In the genomic region with DNA sequence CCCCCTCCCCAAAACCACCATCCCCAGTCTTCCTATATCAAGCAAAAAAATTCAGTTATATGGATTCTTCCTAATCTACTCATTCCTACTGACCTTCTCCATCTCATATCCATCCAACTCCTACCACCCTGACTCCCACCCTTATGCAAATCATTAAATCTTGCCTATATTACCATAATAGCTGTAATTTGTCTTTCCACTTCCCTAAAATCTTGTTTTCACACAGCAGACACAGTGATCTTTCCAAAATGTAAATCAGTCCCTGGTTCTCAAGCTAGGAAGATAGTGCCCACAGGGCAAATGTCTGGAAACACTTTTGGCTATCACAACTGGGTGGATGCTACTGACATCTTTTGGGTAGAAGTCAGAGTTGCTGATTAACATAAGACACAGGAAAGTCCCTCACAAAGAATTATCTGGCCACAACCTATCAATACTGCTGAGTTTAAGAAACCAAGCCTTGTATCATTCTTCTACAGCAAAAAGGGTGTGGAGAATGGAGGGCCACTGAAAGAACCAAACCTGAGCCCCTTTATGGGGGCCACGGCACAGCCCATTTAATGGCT, we compare ENCODE assay signal across 8 cellular contexts. TPM values are rescaled to one million over a fixed set of nuclear protein-coding genes. Genes with fewer than 3 reads are reported as not detected.
DNase-seq lines count a peak whose midpoint lies in the region; ATAC-seq, FAIRE-seq and TF ChIP-seq lines count a peak whose summit lies in the region.

No MANE protein-coding gene starts in this region.

- H4K20me1 ChIP-seq in HepG2 (ENCODE audit: insufficient read depth, low read length) = no peaks in the 10 kb centered on the region; the same call in none of the 2 replicates

- in situ Hi-C loops in HAP-1 (cut with MboI; ENCODE audit: low sequenced_read_pairs) (no loop called here), HepG2 (cut with HindIII; ENCODE audit: extremely low pct_ligation_motif_present, low pct_unique_long_range_greater_than_20kb) (no loop called here)

- H3K27me3 ChIP-seq in HAP-1 (ENCODE audit: low read depth) = no peaks in the 10 kb centered on the region
- no peaks in the 10 kb centered on the region for H3K27me3 ChIP-seq in HepG2 (ENCODE audit: control insufficient read depth in 1 of 2, insufficient read depth in 2 of 2, low read length in 2 of 2)

- peak overlapping the region; percentile 85; the same call in 1 of the 2 replicates for H3K9ac ChIP-seq in HepG2 (ENCODE audit: insufficient read depth, low read depth, low read length)

- H3K9me3 Mint-ChIP-seq in activated naive CD8-positive, alpha-beta T cell (ENCODE audit: low read depth) = no peaks in the 10 kb centered on the region

- no peak for ATAC-seq in HepG2
- ATAC-seq in HG02571 (IDR thresholded peaks at IDR 0.05; ENCODE audit: unreplicated experiment) = no peak

- H3K36me3 Mint-ChIP-seq in activated naive CD8-positive, alpha-beta T cell = peaks cover 3% of the 10 kb centered on the region

- H3K4me2 ChIP-seq in HepG2 (ENCODE audit: low read depth, low read length) = peak overlapping the region; percentile 97

- H3K36me3 ChIP-seq in HAP-1 (replicated peaks) (peaks cover 24% of the 10 kb centered on the region), HepG2 (replicated peaks in 1 of 2; ENCODE audit: control insufficient read depth in 1 of 2, insufficient read depth in 2 of 2, low read length in 2 of 2) (peaks cover 3 to 18% of the 10 kb centered on the region in 2 experiments; a peak in 4 of 5 replicates)

- TF ChIP-seq EP300 in HepG2 (IDR thresholded peaks at IDR 0.05; ENCODE audit: low read depth in 2 of 2, low read length in 2 of 2) (no peak), HepG2 (CRISPR knock-in tag; IDR thresholded peaks at IDR 0.05; ENCODE audit: borderline replicate concordance) (no peak)

- FAIRE-seq in HepG2 (lab: Jason Lieb, UNC) = no peak

- intact Hi-C loops in HepG2 (cut with micrococcal nuclease; ENCODE audit: unreplicated experiment) = loop anchor here (1.0 to 5.0 kb wide), 2 partner anchors 9 to 161 kb away; partner anchors contain the start of gene EIF4EBP3
- intact Hi-C loops in posterior cingulate gyrus (cut with DNase I) = no loop called here

- POLR2A ChIA-PET in AG04449 (lab: Yijun Ruan, JAX) = interaction anchor here (0.7 to 2.6 kb wide), 2 partner anchors 8 to 119 kb away, joined by 5 to 22 read pairs; partner anchors contain the start of gene EIF4EBP3
- POLR2A ChIA-PET in HepG2 (lab: Yijun Ruan, JAX) = interaction anchor here (1.2 kb wide), 2 partner anchors 8 to 135 kb away, joined by 5 to 6 read pairs; partner anchors contain the start of genes EIF4EBP3, HARS1 and HARS2

- no peak for TF ChIP-seq CTCF in AG04449 (IDR thresholded peaks at IDR 0.05; ENCODE audit: insufficient read depth, low read length, missing control alignments)
- TF ChIP-seq CTCF in HepG2 (CRISPR knock-in tag; IDR thresholded peaks at IDR 0.05) = no peak

- H3K27ac ChIP-seq in HepG2 (ENCODE audit: extremely low read length, insufficient read depth, low read length) = peak overlapping the region; percentile 55

- H3K27ac Mint-ChIP-seq in activated naive CD8-positive, alpha-beta T cell = peak overlapping the region; percentile 85

- peaks cover 36% of the 10 kb centered on the region for H3K79me2 ChIP-seq in HepG2 (ENCODE audit: insufficient read depth, low read length)

- H3K9me3 ChIP-seq in HAP-1 (no peaks in the 10 kb centered on the region), HepG2 (ENCODE audit: low read length) (no peaks in the 10 kb centered on the region)

- no peaks in the 10 kb centered on the region for H3K27me3 Mint-ChIP-seq in activated naive CD8-positive, alpha-beta T cell

- H3K4me1 Mint-ChIP-seq in activated naive CD8-positive, alpha-beta T cell (ENCODE audit: low read depth) = peaks cover 51% of the 10 kb centered on the region

- no TSS peak for BruUV-seq in HepG2 (replicated peaks; lab: Mats Ljungman, UMichigan)

- peak overlapping the region; percentile 86 for H3K4me3 ChIP-seq in AG04449 (ENCODE audit: low read depth, low read length)
- peak overlapping the region; percentile 95 for H3K4me3 ChIP-seq in HAP-1
- peak overlapping the region; percentile 80 to 96 (median 84); a peak in 5 of 6 replicates for H3K4me3 ChIP-seq in HepG2 (replicated peaks in 1 of 3; ENCODE audit: insufficient read depth in 1 of 3, low read depth in 2 of 3, low read length in 3 of 3)

- no peak for TF ChIP-seq POLR2A in HepG2 (IDR thresholded peaks at IDR 0.05; ENCODE audit: insufficient read depth in 1 of 2, low read depth in 2 of 2, low read length in 2 of 2)

- H3K4me3 Mint-ChIP-seq in activated naive CD8-positive, alpha-beta T cell = peak overlapping the region; percentile 87

- DNase-seq in AG04449 (ENCODE audit: low read depth, low spot score) (no peak), HAP-1 (ENCODE audit: low spot score in 2 of 2) (no peak), HepG2 (ENCODE audit: low spot score) (no peak), C1 segment of cervical spinal cord (lab: John Stamatoyannopoulos, UW) (no peak), posterior cingulate gyrus (no peak), GOT3 (lab: John Stamatoyannopoulos, UW) (no peak)

- CTCF ChIA-PET in AG04449 (lab: Yijun Ruan, JAX) = interaction anchor here (2.3 kb wide), 1 partner anchor 11 kb away, joined by 5 read pairs; no protein-coding TSS in a partner anchor
- CTCF ChIA-PET in HepG2 (lab: Yijun Ruan, JAX; ENCODE audit: low intra/inter-chr PET ratio, low total read pairs) = no interaction called here

- no peak overlapping the region for H2AFZ ChIP-seq in HepG2 (ENCODE audit: low read length)

- no peak for TF ChIP-seq RAD21 in HepG2 (CRISPR knock-in tag; IDR thresholded peaks at IDR 0.05)

- peaks cover 10% of the 10 kb centered on the region for H3K4me1 ChIP-seq in HAP-1
- peaks cover 37% of the 10 kb centered on the region for H3K4me1 ChIP-seq in HepG2 (ENCODE audit: insufficient read depth, low read length)

- whole genome bisulfite sequencing in HepG2 (ENCODE audit: low lambda C conversion rate) = 77% methylated on average over 1 of the region's 1 CpG

RNA-seq across cellular contexts. Expression of gene SRA1, which starts 1.4 kb away (rescaled TPM):
- total RNA-seq in HepG2 (2016; rRNA removed; fragmentation: Illumina TruSeq; extraction: Trizol) = 32.8 and 38.1 TPM in 2 replicates
- total RNA-seq in HepG2 (2016; cell fraction: cytosol; rRNA removed; fragmentation: Illumina TruSeq; extraction: Trizol; ENCODE audit: low read depth) = 39.0 and 47.9 TPM in 2 replicates
- total RNA-seq in HepG2 (2016; cell fraction: insoluble cytoplasmic fraction; rRNA removed; fragmentation: Illumina TruSeq; extraction: Trizol) = 31.9 and 32.7 TPM in 2 replicates
- 39.6 and 41.8 TPM in 2 replicates for total RNA-seq in HepG2 (2016; cell fraction: membrane; rRNA removed; fragmentation: Illumina TruSeq; extraction: Trizol)
- total RNA-seq in HepG2 (2016; cell fraction: nucleus; rRNA removed; fragmentation: Illumina TruSeq; extraction: Trizol) = 15.1 and 15.3 TPM in 2 replicates
- polyA plus RNA-seq in HepG2 (2011; rRNA removed) = 14.2 and 15.6 TPM in 2 replicates
- 16.8 and 19.0 TPM in 2 replicates for polyA plus RNA-seq in HepG2 (2011; cell fraction: cytosol; rRNA removed)
- 9.8 and 10.4 TPM in 2 replicates for polyA plus RNA-seq in HepG2 (2011; cell fraction: nucleus; rRNA removed)
- polyA plus RNA-seq in HepG2 (2012) = 11.6 and 17.9 TPM in 2 replicates
- 62.2 and 65.0 TPM in 2 replicates for polyA plus RNA-seq in HepG2 (2016; cell fraction: cytosol; fragmentation: Illumina TruSeq; extraction: Trizol; ENCODE audit: low read depth)
- polyA plus RNA-seq in HepG2 (2016; cell fraction: insoluble cytoplasmic fraction; fragmentation: Illumina TruSeq; extraction: Trizol; ENCODE audit: low read depth) = 33.8 and 43.4 TPM in 2 replicates
- 38.5 and 50.1 TPM in 2 replicates for polyA plus RNA-seq in HepG2 (2016; cell fraction: membrane; fragmentation: Illumina TruSeq; extraction: Trizol; ENCODE audit: low read depth)
- polyA plus RNA-seq in HepG2 (2016; cell fraction: nucleus; fragmentation: Illumina TruSeq; extraction: Trizol; ENCODE audit: insufficient read depth, low read depth) = 26.2 and 27.3 TPM in 2 replicates
- 8.3 and 20.3 TPM in 2 replicates for polyA minus RNA-seq in HepG2 (2011; rRNA and poly(A)+ RNA removed; ENCODE audit: low replicate concordance)
- 8.6 and 9.0 TPM in 2 replicates for polyA minus RNA-seq in HepG2 (2011; cell fraction: cytosol; rRNA and poly(A)+ RNA removed)
- polyA minus RNA-seq in HepG2 (2011; cell fraction: nucleus; rRNA and poly(A)+ RNA removed) = 10.8 and 11.3 TPM in 2 replicates

RNA-seq across cellular contexts. Expression of gene EIF4EBP3, which starts 8.4 kb away (rescaled TPM):
- total RNA-seq in HepG2 (2016; rRNA removed; fragmentation: Illumina TruSeq; extraction: Trizol) = 1.7 and 1.9 TPM in 2 replicates
- total RNA-seq in HepG2 (2016; cell fraction: cytosol; rRNA removed; fragmentation: Illumina TruSeq; extraction: Trizol; ENCODE audit: low read depth) = 0.91 and 1.5 TPM in 2 replicates
- total RNA-seq in HepG2 (2016; cell fraction: insoluble cytoplasmic fraction; rRNA removed; fragmentation: Illumina TruSeq; extraction: Trizol) = 0.37 and 1.7 TPM in 2 replicates
- 1.1 and 1.7 TPM in 2 replicates for total RNA-seq in HepG2 (2016; cell fraction: membrane; rRNA removed; fragmentation: Illumina TruSeq; extraction: Trizol)
- total RNA-seq in HepG2 (2016; cell fraction: nucleus; rRNA removed; fragmentation: Illumina TruSeq; extraction: Trizol) = not detected in 2 replicates
- polyA plus RNA-seq in HepG2 (2011; rRNA removed) = 0.31 and 0.61 TPM in 2 replicates
- polyA plus RNA-seq in HepG2 (2011; cell fraction: cytosol; rRNA removed) = 0.54 and 0.85 TPM in 2 replicates
- 1.5 and 2.3 TPM in 2 replicates for polyA plus RNA-seq in HepG2 (2011; cell fraction: nucleus; rRNA removed)
- 1.8 and 6.3 TPM in 2 replicates for polyA plus RNA-seq in HepG2 (2012)
- polyA plus RNA-seq in HepG2 (2016; cell fraction: cytosol; fragmentation: Illumina TruSeq; extraction: Trizol; ENCODE audit: low read depth) = 1.5 TPM in 2 replicates
- polyA plus RNA-seq in HepG2 (2016; cell fraction: insoluble cytoplasmic fraction; fragmentation: Illumina TruSeq; extraction: Trizol; ENCODE audit: low read depth) = 0.44 and 2.1 TPM in 2 replicates
- 2.5 and 3.0 TPM in 2 replicates for polyA plus RNA-seq in HepG2 (2016; cell fraction: membrane; fragmentation: Illumina TruSeq; extraction: Trizol; ENCODE audit: low read depth)
- polyA plus RNA-seq in HepG2 (2016; cell fraction: nucleus; fragmentation: Illumina TruSeq; extraction: Trizol; ENCODE audit: insufficient read depth, low read depth) = 9.1 and 9.5 TPM in 2 replicates
- polyA minus RNA-seq in HepG2 (2011; rRNA and poly(A)+ RNA removed; ENCODE audit: low replicate concordance) = 2.0 TPM in 1 of 2 replicates, not detected in the other
- 1.1 and 1.2 TPM in 2 replicates for polyA minus RNA-seq in HepG2 (2011; cell fraction: cytosol; rRNA and poly(A)+ RNA removed)
- polyA minus RNA-seq in HepG2 (2011; cell fraction: nucleus; rRNA and poly(A)+ RNA removed) = not detected in 2 replicates

RNA-seq across cellular contexts. Expression of gene APBB3, which starts 8.6 kb away (rescaled TPM):
- 0.22 and 0.38 TPM in 2 replicates for total RNA-seq in HepG2 (2016; rRNA removed; fragmentation: Illumina TruSeq; extraction: Trizol)
- total RNA-seq in HepG2 (2016; cell fraction: cytosol; rRNA removed; fragmentation: Illumina TruSeq; extraction: Trizol; ENCODE audit: low read depth) = not detected in 2 replicates
- total RNA-seq in HepG2 (2016; cell fraction: insoluble cytoplasmic fraction; rRNA removed; fragmentation: Illumina TruSeq; extraction: Trizol) = 0.24 TPM in 1 of 2 replicates, not detected in the other
- not detected in 2 replicates for total RNA-seq in HepG2 (2016; cell fraction: membrane; rRNA removed; fragmentation: Illumina TruSeq; extraction: Trizol)
- total RNA-seq in HepG2 (2016; cell fraction: nucleus; rRNA removed; fragmentation: Illumina TruSeq; extraction: Trizol) = 0.43 and 0.78 TPM in 2 replicates
- polyA plus RNA-seq in HepG2 (2011; rRNA removed) = 0.78 and 1.4 TPM in 2 replicates
- polyA plus RNA-seq in HepG2 (2011; cell fraction: cytosol; rRNA removed) = 0.17 and 0.21 TPM in 2 replicates
- polyA plus RNA-seq in HepG2 (2011; cell fraction: nucleus; rRNA removed) = 9.0 and 9.1 TPM in 2 replicates
- polyA plus RNA-seq in HepG2 (2012) = 0.38 and 0.51 TPM in 2 replicates
- not detected in 2 replicates for polyA plus RNA-seq in HepG2 (2016; cell fraction: cytosol; fragmentation: Illumina TruSeq; extraction: Trizol; ENCODE audit: low read depth)
- not detected in 2 replicates for polyA plus RNA-seq in HepG2 (2016; cell fraction: insoluble cytoplasmic fraction; fragmentation: Illumina TruSeq; extraction: Trizol; ENCODE audit: low read depth)
- not detected in 2 replicates for polyA plus RNA-seq in HepG2 (2016; cell fraction: membrane; fragmentation: Illumina TruSeq; extraction: Trizol; ENCODE audit: low read depth)
- 1.9 and 2.0 TPM in 2 replicates for polyA plus RNA-seq in HepG2 (2016; cell fraction: nucleus; fragmentation: Illumina TruSeq; extraction: Trizol; ENCODE audit: insufficient read depth, low read depth)
- 0.68 and 26.5 TPM in 2 replicates for polyA minus RNA-seq in HepG2 (2011; rRNA and poly(A)+ RNA removed; ENCODE audit: low replicate concordance)
- 0.70 TPM in 1 of 2 replicates, not detected in the other for polyA minus RNA-seq in HepG2 (2011; cell fraction: cytosol; rRNA and poly(A)+ RNA removed)
- polyA minus RNA-seq in HepG2 (2011; cell fraction: nucleus; rRNA and poly(A)+ RNA removed) = 1.3 and 3.2 TPM in 2 replicates

RNA-seq across cellular contexts. Expression of gene SLC35A4, which starts 8.8 kb away (rescaled TPM):
- total RNA-seq in HepG2 (2016; rRNA removed; fragmentation: Illumina TruSeq; extraction: Trizol) = 0.71 and 0.95 TPM in 2 replicates
- total RNA-seq in HepG2 (2016; cell fraction: cytosol; rRNA removed; fragmentation: Illumina TruSeq; extraction: Trizol; ENCODE audit: low read depth) = 0.18 and 0.20 TPM in 2 replicates
- total RNA-seq in HepG2 (2016; cell fraction: insoluble cytoplasmic fraction; rRNA removed; fragmentation: Illumina TruSeq; extraction: Trizol) = 0.55 and 1.4 TPM in 2 replicates
- total RNA-seq in HepG2 (2016; cell fraction: membrane; rRNA removed; fragmentation: Illumina TruSeq; extraction: Trizol) = 1.3 TPM in 2 replicates
- 0.50 and 1.2 TPM in 2 replicates for total RNA-seq in HepG2 (2016; cell fraction: nucleus; rRNA removed; fragmentation: Illumina TruSeq; extraction: Trizol)
- 4.0 and 5.0 TPM in 2 replicates for polyA plus RNA-seq in HepG2 (2011; rRNA removed)
- polyA plus RNA-seq in HepG2 (2011; cell fraction: cytosol; rRNA removed) = 2.0 and 2.4 TPM in 2 replicates
- polyA plus RNA-seq in HepG2 (2011; cell fraction: nucleus; rRNA removed) = 1.8 and 2.8 TPM in 2 replicates
- 1.7 and 2.1 TPM in 2 replicates for polyA plus RNA-seq in HepG2 (2012)
- 0.37 and 0.50 TPM in 2 replicates for polyA plus RNA-seq in HepG2 (2016; cell fraction: cytosol; fragmentation: Illumina TruSeq; extraction: Trizol; ENCODE audit: low read depth)
- 1.2 and 1.3 TPM in 2 replicates for polyA plus RNA-seq in HepG2 (2016; cell fraction: insoluble cytoplasmic fraction; fragmentation: Illumina TruSeq; extraction: Trizol; ENCODE audit: low read depth)
- polyA plus RNA-seq in HepG2 (2016; cell fraction: membrane; fragmentation: Illumina TruSeq; extraction: Trizol; ENCODE audit: low read depth) = 1.8 TPM in 2 replicates
- 1.0 and 1.4 TPM in 2 replicates for polyA plus RNA-seq in HepG2 (2016; cell fraction: nucleus; fragmentation: Illumina TruSeq; extraction: Trizol; ENCODE audit: insufficient read depth, low read depth)
- polyA minus RNA-seq in HepG2 (2011; rRNA and poly(A)+ RNA removed; ENCODE audit: low replicate concordance) = 4.2 and 169 TPM in 2 replicates
- 0.79 TPM in 2 replicates for polyA minus RNA-seq in HepG2 (2011; cell fraction: cytosol; rRNA and poly(A)+ RNA removed)
- polyA minus RNA-seq in HepG2 (2011; cell fraction: nucleus; rRNA and poly(A)+ RNA removed) = 1.0 and 1.5 TPM in 2 replicates
